Comparison of ENCODE assay signal across 15 cellular contexts in the genomic region with DNA sequence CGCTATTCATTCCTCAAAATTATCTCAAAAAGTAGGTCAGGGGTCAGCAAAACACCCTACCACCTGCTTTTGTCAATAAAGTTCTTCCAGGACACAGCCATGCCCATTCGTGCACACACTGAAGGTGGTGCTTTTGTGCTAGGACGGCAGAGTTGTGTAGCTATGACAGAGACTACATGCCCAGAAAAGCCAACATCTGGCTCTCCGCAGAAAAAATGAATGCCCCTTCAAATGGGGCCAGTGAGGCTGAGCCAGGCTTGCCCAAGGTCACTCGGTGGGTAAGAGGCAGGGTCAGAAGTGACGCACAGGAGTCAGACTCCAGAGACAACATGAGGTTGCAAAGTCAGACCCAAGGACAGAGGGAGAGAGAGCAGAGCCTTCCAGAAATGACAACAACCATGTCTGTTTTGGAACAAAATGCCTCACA.
DNase-seq lines count a peak whose midpoint lies in the region; TF ChIP-seq lines count a peak whose summit lies in the region.
"Had no signal": no experiment of that assay in that cellular context is flagged by ENCODE, and none has a peak within 500 bp of the region (broad histone marks: within the 10 kb centered on the region; RNA-seq: fewer than 3 reads in every experiment).

No MANE protein-coding gene starts in this region.

- H3K27me3 ChIP-seq in BLaER1 (no peaks in the 10 kb centered on the region), right atrium auricular region (no peaks in the 10 kb centered on the region), rectal smooth muscle tissue (ENCODE audit: control insufficient read depth, insufficient read depth, low read length) (no peaks in the 10 kb centered on the region)

- peaks cover 75% of the 10 kb centered on the region for H4K20me1 ChIP-seq in BLaER1

- peak overlapping the region; percentile 56 for H3K4me2 ChIP-seq in BLaER1

- H3K9me3 ChIP-seq in BLaER1, result no peaks in the 10 kb centered on the region
- H3K9me3 ChIP-seq in right atrium auricular region, result no peaks in the 10 kb centered on the region

- in situ Hi-C loops in G401 (cut with HindIII; ENCODE audit: low sequenced_read_pairs), result no loop called here

- no peak overlapping the region for H3K4me3 ChIP-seq in BLaER1
- H3K4me3 ChIP-seq in right atrium auricular region, result no peak overlapping the region
- no peak overlapping the region for H3K4me3 ChIP-seq in rectal smooth muscle tissue (ENCODE audit: low read length)

- no peak for TF ChIP-seq CTCF in right atrium auricular region (IDR thresholded peaks at IDR 0.05)

- peak overlapping the region; percentile 15 for H3K9ac ChIP-seq in BLaER1
- H3K9ac ChIP-seq in rectal smooth muscle tissue (ENCODE audit: low read length), result no peak overlapping the region

- H3K27ac ChIP-seq in BLaER1 (peak overlapping the region; percentile 70), right atrium auricular region (peak overlapping the region; percentile 29 to 59), rectal smooth muscle tissue (ENCODE audit: low read depth, low read length) (peak overlapping the region; percentile 39)
- H3K27ac ChIP-seq: HL-60 had no signal

- peaks cover 27% of the 10 kb centered on the region for H3K36me3 ChIP-seq in BLaER1
- H3K36me3 ChIP-seq in right atrium auricular region, result no peaks in the 10 kb centered on the region
- no peaks in the 10 kb centered on the region for H3K36me3 ChIP-seq in rectal smooth muscle tissue (ENCODE audit: control insufficient read depth, insufficient read depth, low read length)

- H3K4me1 ChIP-seq in BLaER1 (peaks cover 70% of the 10 kb centered on the region), right atrium auricular region (peaks cover 0 to 15% of the 10 kb centered on the region in 2 donors), rectal smooth muscle tissue (ENCODE audit: control insufficient read depth, insufficient read depth, low read length) (peaks cover 32% of the 10 kb centered on the region)

- DNase-seq in NCI-H2196 (lab: John Stamatoyannopoulos, UW; ENCODE audit: unreplicated experiment) (peak; percentile 35), right atrium auricular region (ENCODE audit: low spot score) (no peak), G401 (ENCODE audit: low spot score) (no peak), SKM-1 treated with dmso at 0.1 percent for 144 hours (lab: John Stamatoyannopoulos, UW; ENCODE audit: unreplicated experiment) (no peak), NCI-H345 treated with DMSO at 0.1 percent for 48 hours (lab: John Stamatoyannopoulos, UW; ENCODE audit: unreplicated experiment) (no peak)
- DNase-seq: activated CD4-positive, alpha-beta T cell treated with anti-CD3 and anti-CD28 coated beads, Interleukin-2, amount 50 U/mL, for 1 hour; activated T-cell treated with anti-CD3 and anti-CD28 coated beads, Interleukin-2, amount 50 U/mL, for 1 hour; DMS79 treated with DMSO at 0.1 percent for 48 hours; foreskin melanocyte; KBM-7; NCI-H1105; NCI-H226 had no signal
